ENCODE assay signal across 1 cellular context in genomic region chr1:32980080-32980479, GRCh38.
TF ChIP-seq lines count a peak whose summit lies in the region.

No MANE protein-coding gene starts in this region.

TF ChIP-seq in GM23338, 12 proteins besides CTCF, POLR2A, EP300 and RAD21 (continued from another document):
- no peak for TF ChIP-seq ZNF462 (CRISPR knock-in tag; IDR thresholded peaks at IDR 0.05)
TF ChIP-seq in GM23338: peak in this region for 0.
